ENCODE assay signal across 26 cellular contexts in the genomic region with DNA sequence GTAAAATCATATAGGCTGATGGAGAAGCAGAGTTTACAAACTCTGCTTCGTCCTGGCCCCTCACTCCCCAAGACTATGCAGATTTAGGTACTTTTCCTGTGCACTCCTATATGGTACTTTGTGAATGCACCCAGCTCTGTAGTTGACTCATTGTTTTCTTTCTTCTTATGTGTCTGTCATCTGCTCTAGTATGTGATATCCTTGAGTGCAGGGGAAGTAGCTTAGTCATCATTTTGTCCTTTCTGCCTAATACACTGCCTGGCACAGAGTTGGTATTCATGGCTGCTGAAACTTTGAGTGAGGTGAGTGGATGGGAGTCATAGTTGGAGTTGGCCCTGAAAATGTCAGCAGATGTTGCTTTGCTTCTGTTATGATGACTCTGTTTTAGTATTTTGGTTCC.
"Had no signal": no experiment of that assay in that cellular context is flagged by ENCODE, and none has a peak within 500 bp of the region (broad histone marks: within the 10 kb centered on the region; RNA-seq: fewer than 3 reads in every experiment).

No MANE protein-coding gene starts in this region.

- DNase-seq: activated CD4-positive, alpha-beta memory T cell treated with anti-CD3 and anti-CD28 coated beads for 36 hours; activated CD4-positive, alpha-beta T cell treated with anti-CD3 and anti-CD28 coated beads for 4 hours; activated gamma-delta T cell treated with Interleukin-2 at 50 U/mL for 16 hours; anterior cingulate cortex; body of pancreas; colonic mucosa; dorsolateral prefrontal cortex; effector memory CD8-positive, alpha-beta T cell; kidney; lower lobe of right lung; naive B cell; occipital lobe; posterior cingulate gyrus; sigmoid colon; stimulated activated CD4-positive, alpha-beta T cell treated with anti-CD3 and anti-CD28 coated beads, Interleukin-15, amount 100 ng/mL, for 24 hours; stimulated activated CD8-positive, alpha-beta memory T cell treated with anti-CD3 and anti-CD28 coated beads, Interleukin-4, amount 100 ng/mL, for 48 hours; stimulated activated naive CD4-positive, alpha-beta T cell; T1000; upper lobe of left lung had no signal

- H3K27ac Mint-ChIP-seq: activated CD4-positive, alpha-beta memory T cell treated with anti-CD3 and anti-CD28 coated beads for 36 hours; activated naive CD4-positive, alpha-beta T cell treated with anti-CD3 and anti-CD28 coated beads, Interleukin-2, amount 50 U/mL, for 24 hours; activated T-helper 1 cell treated with anti-CD3 and anti-CD28 coated beads, Interleukin-12 subunit alpha, Interleukin-12 subunit beta, Interleukin-2, Interleukin-4 antibody, amounts not matched to agents 30 ng/mL and 10 ng/mL and 1 ng/mL, durations not matched to agents 14 hours and 24 hours and 36 hours; effector memory CD8-positive, alpha-beta T cell; naive B cell; T-helper 1 cell treated with Interleukin-12 subunit alpha and Interleukin-12 subunit beta and Interleukin-4 antibody, amounts not matched to agents 30 μg/mL and 1 μg/mL, for 36 hours; WTC11 had no signal

- H3K36me3 Mint-ChIP-seq: activated CD4-positive, alpha-beta memory T cell treated with anti-CD3 and anti-CD28 coated beads for 36 hours; activated naive CD4-positive, alpha-beta T cell treated with anti-CD3 and anti-CD28 coated beads, Interleukin-2, amount 50 U/mL, for 24 hours; naive B cell had no signal

- H3K9me3 ChIP-seq: body of pancreas, colonic mucosa, lower lobe of right lung, sigmoid colon, upper lobe of left lung had no signal

- H3K4me2 ChIP-seq: smooth muscle cell had no signal

- H3K4me1 ChIP-seq: body of pancreas, colonic mucosa, lower lobe of right lung, upper lobe of left lung had no signal

- H3K27me3 ChIP-seq: body of pancreas, colonic mucosa, sigmoid colon, upper lobe of left lung had no signal

- H3K4me1 Mint-ChIP-seq: activated naive CD4-positive, alpha-beta T cell treated with anti-CD3 and anti-CD28 coated beads, Interleukin-2, amount 50 U/mL, for 24 hours; central memory CD8-positive, alpha-beta T cell; naive B cell had no signal

- H3K4me3 ChIP-seq: body of pancreas, colonic mucosa, dorsolateral prefrontal cortex, lower lobe of right lung, sigmoid colon, smooth muscle cell, upper lobe of left lung had no signal

- H3K27ac ChIP-seq: body of pancreas, colonic mucosa, dorsolateral prefrontal cortex, lower lobe of right lung, sigmoid colon, upper lobe of left lung had no signal

- H3K9me3 Mint-ChIP-seq: activated T-helper 1 cell treated with anti-CD3 and anti-CD28 coated beads, Interleukin-12 subunit alpha, Interleukin-12 subunit beta, Interleukin-2, Interleukin-4 antibody, amounts not matched to agents 30 ng/mL and 10 ng/mL and 1 ng/mL, durations not matched to agents 14 hours and 24 hours and 36 hours; effector memory CD8-positive, alpha-beta T cell; T-helper 1 cell treated with Interleukin-12 subunit alpha and Interleukin-12 subunit beta and Interleukin-4 antibody, amounts not matched to agents 30 μg/mL and 1 μg/mL, for 36 hours had no signal

- H3K36me3 ChIP-seq: colonic mucosa, lower lobe of right lung, sigmoid colon, upper lobe of left lung had no signal

- ATAC-seq: body of pancreas; effector memory CD8-positive, alpha-beta T cell; left lobe of liver; lower lobe of right lung; WTC11 had no signal

- H3K4me3 Mint-ChIP-seq: activated CD4-positive, alpha-beta memory T cell treated with anti-CD3 and anti-CD28 coated beads for 36 hours; activated naive CD4-positive, alpha-beta T cell treated with anti-CD3 and anti-CD28 coated beads, Interleukin-2, amount 50 U/mL, for 24 hours; activated T-helper 1 cell treated with anti-CD3 and anti-CD28 coated beads, Interleukin-12 subunit alpha, Interleukin-12 subunit beta, Interleukin-2, Interleukin-4 antibody, amounts not matched to agents 30 ng/mL and 10 ng/mL and 1 ng/mL, durations not matched to agents 14 hours and 24 hours and 36 hours; central memory CD8-positive, alpha-beta T cell; effector memory CD8-positive, alpha-beta T cell; naive B cell; T-helper 1 cell treated with Interleukin-12 subunit alpha and Interleukin-12 subunit beta and Interleukin-4 antibody, amounts not matched to agents 30 μg/mL and 1 μg/mL, for 36 hours; WTC11 had no signal
